15 cellular contexts compared by ENCODE assay signal in the genomic region with DNA sequence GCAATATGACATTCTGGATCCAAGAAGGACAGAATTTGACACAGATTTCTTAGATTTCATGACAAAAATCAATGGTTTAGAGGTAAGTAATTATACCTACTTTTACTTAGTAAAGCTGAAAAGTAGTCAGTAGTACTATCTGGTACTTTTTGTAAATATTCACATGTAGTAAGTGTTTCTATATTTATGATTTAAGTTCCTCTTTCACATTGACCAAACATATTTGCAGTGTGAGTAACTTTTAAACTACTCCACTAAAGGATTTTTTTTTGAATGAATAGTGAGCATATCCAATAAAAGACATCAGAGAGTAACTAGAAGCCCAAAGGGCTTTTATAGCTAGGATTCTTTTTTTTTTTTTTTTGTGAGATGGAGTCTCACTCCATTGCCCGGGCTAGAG.
DNase-seq lines count a peak whose midpoint lies in the region; ATAC-seq and TF ChIP-seq lines count a peak whose summit lies in the region.
"Had no signal": no experiment of that assay in that cellular context is flagged by ENCODE, and none has a peak within 500 bp of the region (broad histone marks: within the 10 kb centered on the region; RNA-seq: fewer than 3 reads in every experiment).

No MANE protein-coding gene starts in this region.

- H3K27ac ChIP-seq in RWPE1 (peak overlapping the region; percentile 39; the same call in 1 of the 2 replicates), right atrium auricular region (no peak overlapping the region)
- H3K27ac ChIP-seq: coronary artery, skin epidermis, uterus had no signal

- no peaks in the 10 kb centered on the region for H3K27me3 ChIP-seq in right atrium auricular region
- H3K27me3 ChIP-seq: uterus had no signal

- H3K4me3 Mint-ChIP-seq in endothelial cell (ENCODE audit: unreplicated experiment): no peak overlapping the region
- H3K4me3 Mint-ChIP-seq: activated CD8-positive, alpha-beta memory T cell treated with anti-CD3 and anti-CD28 coated beads, Interleukin-2, amount 10 ng/mL, durations not matched to agents 7 days and 5 days; activated naive CD8-positive, alpha-beta T cell treated with anti-CD3 and anti-CD28 coated beads, Interleukin-2, amount 10 ng/mL, durations not matched to agents 7 days and 5 days; naive thymus-derived CD4-positive, alpha-beta T cell had no signal

- ATAC-seq in GM21381 (IDR thresholded peaks at IDR 0.05; ENCODE audit: unreplicated experiment): peak; percentile 51
- peak; percentile 57 for ATAC-seq in HG03095 (IDR thresholded peaks at IDR 0.05; ENCODE audit: unreplicated experiment)
- ATAC-seq in HG02623 (IDR thresholded peaks at IDR 0.05; ENCODE audit: unreplicated experiment): no peak
- no peak for ATAC-seq in GM19324 (IDR thresholded peaks at IDR 0.05; ENCODE audit: low FRiP score, unreplicated experiment)
- ATAC-seq: activated CD8-positive, alpha-beta memory T cell treated with anti-CD3 and anti-CD28 coated beads, Interleukin-2, amount 10 ng/mL, durations not matched to agents 7 days and 5 days; naive thymus-derived CD4-positive, alpha-beta T cell had no signal

- no peaks in the 10 kb centered on the region for H3K9me3 Mint-ChIP-seq in endothelial cell (ENCODE audit: unreplicated experiment)
- H3K9me3 Mint-ChIP-seq: activated naive CD8-positive, alpha-beta T cell treated with anti-CD3 and anti-CD28 coated beads, Interleukin-2, amount 10 ng/mL, durations not matched to agents 7 days and 5 days had no signal

- DNase-seq in GM12865 (ENCODE audit: low read depth): peak; percentile 54
- DNase-seq in RWPE1 (ENCODE audit: low spot score): no peak
- no peak for DNase-seq in endothelial cell (ENCODE audit: low spot score)
- no peak for DNase-seq in right atrium auricular region (ENCODE audit: low spot score)
- DNase-seq: activated CD8-positive, alpha-beta memory T cell treated with anti-CD3 and anti-CD28 coated beads, Interleukin-2, amount 10 ng/mL, durations not matched to agents 7 days and 5 days; activated naive CD8-positive, alpha-beta T cell treated with anti-CD3 and anti-CD28 coated beads, Interleukin-2, amount 10 ng/mL, durations not matched to agents 7 days and 5 days; naive thymus-derived CD4-positive, alpha-beta T cell; NCI-H187; uterus had no signal

- H3K27me3 Mint-ChIP-seq in endothelial cell (ENCODE audit: unreplicated experiment): peaks cover 2% of the 10 kb centered on the region

- H3K9me3 ChIP-seq in right atrium auricular region: no peaks in the 10 kb centered on the region
- H3K9me3 ChIP-seq: uterus had no signal

- no peaks in the 10 kb centered on the region for H3K4me1 Mint-ChIP-seq in endothelial cell (ENCODE audit: unreplicated experiment)
- H3K4me1 Mint-ChIP-seq: activated naive CD8-positive, alpha-beta T cell treated with anti-CD3 and anti-CD28 coated beads, Interleukin-2, amount 10 ng/mL, durations not matched to agents 7 days and 5 days had no signal

- H3K4me1 ChIP-seq in right atrium auricular region: no peaks in the 10 kb centered on the region
- H3K4me1 ChIP-seq: uterus had no signal

- H3K36me3 ChIP-seq in right atrium auricular region: no peaks in the 10 kb centered on the region
- H3K36me3 ChIP-seq: uterus had no signal

- no peaks in the 10 kb centered on the region for H3K36me3 Mint-ChIP-seq in endothelial cell (ENCODE audit: low read depth, unreplicated experiment)
- H3K36me3 Mint-ChIP-seq: activated CD8-positive, alpha-beta memory T cell treated with anti-CD3 and anti-CD28 coated beads, Interleukin-2, amount 10 ng/mL, durations not matched to agents 7 days and 5 days; activated naive CD8-positive, alpha-beta T cell treated with anti-CD3 and anti-CD28 coated beads, Interleukin-2, amount 10 ng/mL, durations not matched to agents 7 days and 5 days; naive thymus-derived CD4-positive, alpha-beta T cell had no signal

- no peak overlapping the region for H3K27ac Mint-ChIP-seq in endothelial cell (ENCODE audit: unreplicated experiment)
- H3K27ac Mint-ChIP-seq: activated CD8-positive, alpha-beta memory T cell treated with anti-CD3 and anti-CD28 coated beads, Interleukin-2, amount 10 ng/mL, durations not matched to agents 7 days and 5 days; activated naive CD8-positive, alpha-beta T cell treated with anti-CD3 and anti-CD28 coated beads, Interleukin-2, amount 10 ng/mL, durations not matched to agents 7 days and 5 days; naive thymus-derived CD4-positive, alpha-beta T cell had no signal

- POLR2A ChIA-PET in RWPE1 (lab: Yijun Ruan, JAX; ENCODE audit: low non-redundant PET): no interaction called here

- TF ChIP-seq CTCF in GM12865 (IDR thresholded peaks at IDR 0.05; ENCODE audit: insufficient read depth, low read depth, low read length, missing control alignments): no peak
- no peak for TF ChIP-seq CTCF in RWPE1 (conservative IDR thresholded peaks at IDR 0.05; ENCODE audit: low read depth)
- TF ChIP-seq CTCF in endothelial cell (IDR thresholded peaks at IDR 0.05; ENCODE audit: unreplicated experiment): no peak
- TF ChIP-seq CTCF in right atrium auricular region (IDR thresholded peaks at IDR 0.05): no peak

- H3K4me3 ChIP-seq in GM12865 (ENCODE audit: low read depth, low read length) (peak overlapping the region; percentile 31), right atrium auricular region (no peak overlapping the region)
- H3K4me3 ChIP-seq: coronary artery, skin epidermis, uterus had no signal

- CTCF ChIA-PET in RWPE1 (lab: Yijun Ruan, JAX): no interaction called here

Comparison
In these comparisons a context has a peak if more than half of its experiments do, and no peak if none do; other contexts are left out.
1. ATAC-seq: peak in GM21381 (single experiment) and HG03095 (single experiment); none in HG02623 (single experiment) and GM19324 (single experiment).